Comparison of ENCODE assay signal across 1 cellular context in the genomic region with DNA sequence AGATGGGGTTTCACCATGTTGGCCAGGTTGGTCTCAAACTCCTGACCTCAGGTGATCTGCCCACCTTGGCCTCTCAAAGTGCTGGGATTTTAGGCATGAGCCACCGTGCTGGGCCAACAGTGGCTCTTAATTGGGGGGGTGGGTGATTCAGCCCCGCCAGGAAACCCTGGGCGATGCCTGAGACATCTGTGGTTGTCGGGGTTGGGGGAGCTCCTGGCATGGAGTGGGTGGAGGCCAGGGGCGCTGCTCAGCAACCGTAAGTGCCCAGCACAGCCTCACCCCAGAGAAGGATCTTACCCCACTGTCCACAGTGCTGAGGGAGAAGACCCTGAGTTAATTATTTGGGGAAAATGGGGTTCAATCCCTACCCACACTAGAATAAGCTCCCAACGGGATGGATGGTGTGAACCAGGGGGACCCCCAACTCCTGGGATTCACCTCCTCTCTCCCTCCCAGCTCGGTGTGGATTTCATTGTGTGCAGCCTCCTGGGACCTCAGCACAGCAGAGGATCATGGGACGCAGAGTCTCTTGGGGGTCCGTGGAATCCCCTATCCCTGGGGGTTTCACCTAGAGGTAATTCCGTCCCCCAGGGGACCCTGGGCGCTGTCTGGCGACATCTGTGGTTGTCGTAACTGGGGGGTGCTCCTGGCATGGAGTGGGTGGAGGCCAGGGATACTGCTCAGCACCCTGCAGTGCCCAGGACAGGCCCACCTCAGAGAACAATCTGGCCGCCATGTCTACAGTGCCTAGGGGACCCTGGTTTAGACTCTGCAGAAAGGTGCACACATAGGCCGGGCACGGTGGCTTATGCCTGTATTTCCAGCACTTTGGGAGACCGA.
A peak's percentile ranks its signal among the peaks of the same experiment; 100 is the strongest.
TF ChIP-seq lines count a peak whose summit lies in the region.

No MANE protein-coding gene starts in this region.

TF ChIP-seq in GM12878, 131 proteins besides CTCF, POLR2A, EP300 and RAD21 (continues in another document):
- TF ChIP-seq ZNF217 (IDR thresholded peaks at IDR 0.05) (0 out of 2 replicates have a peak, but pooled peaks have one; percentile 43), GATAD2B (conservative IDR thresholded peaks at IDR 0.05; ENCODE audit: low read depth) (peak; percentile 40; the same call in 1 of the 2 replicates), HCFC1 (IDR thresholded peaks at IDR 0.05; ENCODE audit: low read length) (no peak), ZBTB33 (IDR thresholded peaks at IDR 0.05) (no peak), GABPA (IDR thresholded peaks at IDR 0.05; ENCODE audit: low read depth) (no peak), ESRRA (IDR thresholded peaks at IDR 0.05; ENCODE audit: low read length) (no peak), BCL11A (IDR thresholded peaks at IDR 0.05; ENCODE audit: low read depth, low read length) (peak; percentile 26; the same call in 1 of the 2 replicates), CHD2 (IDR thresholded peaks at IDR 0.05; ENCODE audit: borderline replicate concordance, low read depth, low read length) (peak; percentile 13; the same call in 1 of the 2 replicates), USF2 (IDR thresholded peaks at IDR 0.05; ENCODE audit: borderline replicate concordance, low read depth, low read length) (no peak), PAX5 (IDR thresholded peaks at IDR 0.05; ENCODE audit: borderline replicate concordance, low read depth, low read length) (0 out of 2 replicates have a peak, but pooled peaks have one; percentile 27), CREM (IDR thresholded peaks at IDR 0.05; ENCODE audit: low read depth) (peak; percentile 29; the same call in 1 of the 2 replicates), TAF1 (IDR thresholded peaks at IDR 0.05; ENCODE audit: borderline replicate concordance, low read depth, low read length) (no peak), ZBED1 (IDR thresholded peaks at IDR 0.05; ENCODE audit: borderline replicate concordance) (0 out of 2 replicates have a peak, but pooled peaks have one; percentile 40), MTA2 (IDR thresholded peaks at IDR 0.05; ENCODE audit: low read depth) (peak; percentile 24; the same call in 1 of the 2 replicates), POU2F2 (IDR thresholded peaks at IDR 0.05; ENCODE audit: borderline replicate concordance, low read depth, low read length) (0 out of 3 replicates have a peak, but pooled peaks have one; percentile 9), IKZF1 (conservative IDR thresholded peaks at IDR 0.05) (peak; percentile 79), ZNF622 (IDR thresholded peaks at IDR 0.05) (no peak), IKZF2 (IDR thresholded peaks at IDR 0.05) (peak; percentile 73 to 82), CUX1 (IDR thresholded peaks at IDR 0.05; ENCODE audit: insufficient replicate concordance, low read depth, low read length) (peak; percentile 73), MEF2B (IDR thresholded peaks at IDR 0.05; ENCODE audit: partially characterized antibody, poor library complexity, severe bottlenecking) (peak; percentile 98), TCF12 (IDR thresholded peaks at IDR 0.05; ENCODE audit: low read depth, low read length) (peak; percentile 45; the same call in 1 of the 2 replicates), EED (IDR thresholded peaks at IDR 0.05; ENCODE audit: low read depth) (peak; percentile 82), ZNF274 (IDR thresholded peaks at IDR 0.05; ENCODE audit: insufficient read depth, insufficient read length) (no peak), POLR2AphosphoS5 (IDR thresholded peaks at IDR 0.05; ENCODE audit: low read length) (no peak), EGR1 (IDR thresholded peaks at IDR 0.05; ENCODE audit: borderline replicate concordance in 1 of 2, low read depth in 2 of 2, low read length in 2 of 2) (peak in 1 of 2 experiments; percentile 40; a peak in 1 of 3 replicates), IRF5 (IDR thresholded peaks at IDR 0.05; ENCODE audit: borderline replicate concordance) (no peak), SUZ12 (IDR thresholded peaks at IDR 0.05; ENCODE audit: unreplicated experiment) (no peak)
- TF ChIP-seq, protein P1, sequence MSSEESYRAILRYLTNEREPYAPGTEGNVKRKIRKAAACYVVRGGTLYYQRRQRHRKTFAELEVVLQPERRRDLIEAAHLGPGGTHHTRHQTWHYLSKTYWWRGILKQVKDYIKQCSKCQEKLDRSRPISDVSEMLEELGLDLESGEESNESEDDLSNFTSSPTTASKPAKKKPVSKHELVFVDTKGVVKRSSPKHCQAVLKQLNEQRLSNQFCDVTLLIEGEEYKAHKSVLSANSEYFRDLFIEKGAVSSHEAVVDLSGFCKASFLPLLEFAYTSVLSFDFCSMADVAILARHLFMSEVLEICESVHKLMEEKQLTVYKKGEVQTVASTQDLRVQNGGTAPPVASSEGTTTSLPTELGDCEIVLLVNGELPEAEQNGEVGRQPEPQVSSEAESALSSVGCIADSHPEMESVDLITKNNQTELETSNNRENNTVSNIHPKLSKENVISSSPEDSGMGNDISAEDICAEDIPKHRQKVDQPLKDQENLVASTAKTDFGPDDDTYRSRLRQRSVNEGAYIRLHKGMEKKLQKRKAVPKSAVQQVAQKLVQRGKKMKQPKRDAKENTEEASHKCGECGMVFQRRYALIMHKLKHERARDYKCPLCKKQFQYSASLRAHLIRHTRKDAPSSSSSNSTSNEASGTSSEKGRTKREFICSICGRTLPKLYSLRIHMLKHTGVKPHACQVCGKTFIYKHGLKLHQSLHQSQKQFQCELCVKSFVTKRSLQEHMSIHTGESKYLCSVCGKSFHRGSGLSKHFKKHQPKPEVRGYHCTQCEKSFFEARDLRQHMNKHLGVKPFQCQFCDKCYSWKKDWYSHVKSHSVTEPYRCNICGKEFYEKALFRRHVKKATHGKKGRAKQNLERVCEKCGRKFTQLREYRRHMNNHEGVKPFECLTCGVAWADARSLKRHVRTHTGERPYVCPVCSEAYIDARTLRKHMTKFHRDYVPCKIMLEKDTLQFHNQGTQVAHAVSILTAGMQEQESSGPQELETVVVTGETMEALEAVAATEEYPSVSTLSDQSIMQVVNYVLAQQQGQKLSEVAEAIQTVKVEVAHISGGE (CRISPR knock-in tag; IDR thresholded peaks at IDR 0.05) = no peak
- TF ChIP-seq, protein P2, sequence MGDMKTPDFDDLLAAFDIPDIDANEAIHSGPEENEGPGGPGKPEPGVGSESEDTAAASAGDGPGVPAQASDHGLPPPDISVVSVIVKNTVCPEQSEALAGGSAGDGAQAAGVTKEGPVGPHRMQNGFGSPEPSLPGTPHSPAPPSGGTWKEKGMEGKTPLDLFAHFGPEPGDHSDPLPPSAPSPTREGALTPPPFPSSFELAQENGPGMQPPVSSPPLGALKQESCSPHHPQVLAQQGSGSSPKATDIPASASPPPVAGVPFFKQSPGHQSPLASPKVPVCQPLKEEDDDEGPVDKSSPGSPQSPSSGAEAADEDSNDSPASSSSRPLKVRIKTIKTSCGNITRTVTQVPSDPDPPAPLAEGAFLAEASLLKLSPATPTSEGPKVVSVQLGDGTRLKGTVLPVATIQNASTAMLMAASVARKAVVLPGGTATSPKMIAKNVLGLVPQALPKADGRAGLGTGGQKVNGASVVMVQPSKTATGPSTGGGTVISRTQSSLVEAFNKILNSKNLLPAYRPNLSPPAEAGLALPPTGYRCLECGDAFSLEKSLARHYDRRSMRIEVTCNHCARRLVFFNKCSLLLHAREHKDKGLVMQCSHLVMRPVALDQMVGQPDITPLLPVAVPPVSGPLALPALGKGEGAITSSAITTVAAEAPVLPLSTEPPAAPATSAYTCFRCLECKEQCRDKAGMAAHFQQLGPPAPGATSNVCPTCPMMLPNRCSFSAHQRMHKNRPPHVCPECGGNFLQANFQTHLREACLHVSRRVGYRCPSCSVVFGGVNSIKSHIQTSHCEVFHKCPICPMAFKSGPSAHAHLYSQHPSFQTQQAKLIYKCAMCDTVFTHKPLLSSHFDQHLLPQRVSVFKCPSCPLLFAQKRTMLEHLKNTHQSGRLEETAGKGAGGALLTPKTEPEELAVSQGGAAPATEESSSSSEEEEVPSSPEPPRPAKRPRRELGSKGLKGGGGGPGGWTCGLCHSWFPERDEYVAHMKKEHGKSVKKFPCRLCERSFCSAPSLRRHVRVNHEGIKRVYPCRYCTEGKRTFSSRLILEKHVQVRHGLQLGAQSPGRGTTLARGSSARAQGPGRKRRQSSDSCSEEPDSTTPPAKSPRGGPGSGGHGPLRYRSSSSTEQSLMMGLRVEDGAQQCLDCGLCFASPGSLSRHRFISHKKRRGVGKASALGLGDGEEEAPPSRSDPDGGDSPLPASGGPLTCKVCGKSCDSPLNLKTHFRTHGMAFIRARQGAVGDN (IDR thresholded peaks at IDR 0.05) = peak; percentile 63
- TF ChIP-seq, protein P3, sequence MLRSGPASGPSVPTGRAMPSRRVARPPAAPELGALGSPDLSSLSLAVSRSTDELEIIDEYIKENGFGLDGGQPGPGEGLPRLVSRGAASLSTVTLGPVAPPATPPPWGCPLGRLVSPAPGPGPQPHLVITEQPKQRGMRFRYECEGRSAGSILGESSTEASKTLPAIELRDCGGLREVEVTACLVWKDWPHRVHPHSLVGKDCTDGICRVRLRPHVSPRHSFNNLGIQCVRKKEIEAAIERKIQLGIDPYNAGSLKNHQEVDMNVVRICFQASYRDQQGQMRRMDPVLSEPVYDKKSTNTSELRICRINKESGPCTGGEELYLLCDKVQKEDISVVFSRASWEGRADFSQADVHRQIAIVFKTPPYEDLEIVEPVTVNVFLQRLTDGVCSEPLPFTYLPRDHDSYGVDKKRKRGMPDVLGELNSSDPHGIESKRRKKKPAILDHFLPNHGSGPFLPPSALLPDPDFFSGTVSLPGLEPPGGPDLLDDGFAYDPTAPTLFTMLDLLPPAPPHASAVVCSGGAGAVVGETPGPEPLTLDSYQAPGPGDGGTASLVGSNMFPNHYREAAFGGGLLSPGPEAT (IDR thresholded peaks at IDR 0.05; ENCODE audit: low read depth) = peak; percentile 71; the same call in 1 of the 2 replicates
